18 cellular contexts compared by ENCODE assay signal in the genomic region with DNA sequence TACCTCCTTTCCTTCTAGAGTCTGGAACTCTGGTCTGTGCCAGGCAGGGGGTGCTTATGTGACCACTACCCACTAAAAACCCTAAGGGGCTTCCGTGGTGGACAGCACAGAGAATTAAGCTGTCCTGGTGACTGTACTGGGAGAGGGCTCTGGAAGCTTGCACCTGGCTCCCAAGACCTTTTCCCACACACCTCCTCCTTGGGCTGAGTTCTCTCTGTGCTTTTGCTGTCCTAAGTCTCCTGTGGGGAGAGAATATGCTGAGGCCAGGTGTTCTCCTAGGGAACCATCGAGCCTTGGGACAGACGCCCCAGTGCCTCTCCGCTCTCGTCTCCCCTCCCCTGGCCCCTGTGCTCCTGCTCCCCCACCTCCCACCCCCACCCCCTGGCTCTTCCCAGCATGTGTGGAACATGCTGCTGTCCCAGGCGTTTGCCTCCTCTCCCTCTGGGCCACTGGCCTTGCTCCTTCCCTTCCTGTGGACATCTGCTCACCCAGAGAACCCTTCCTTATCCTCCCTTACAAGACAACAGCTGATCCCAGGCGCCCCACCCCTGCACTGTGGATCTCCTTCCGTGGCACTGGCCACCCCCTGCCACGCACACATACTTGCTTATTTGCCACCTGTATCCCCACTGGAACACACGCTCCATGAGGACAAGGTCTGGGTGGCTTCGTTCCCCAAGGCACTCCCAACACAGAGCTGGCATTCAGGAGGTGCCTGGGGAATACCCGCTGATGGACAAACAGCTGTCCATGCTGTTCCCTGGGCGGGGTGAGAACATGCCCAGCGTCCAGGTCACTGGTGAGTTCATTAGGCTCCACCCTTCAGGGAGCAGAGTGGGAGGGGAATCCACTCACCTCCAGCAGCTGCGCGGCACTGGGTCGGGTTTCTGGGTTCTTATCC.
DNase-seq lines count a peak whose midpoint lies in the region; ATAC-seq, FAIRE-seq and TF ChIP-seq lines count a peak whose summit lies in the region.
"Had no signal": no experiment of that assay in that cellular context is flagged by ENCODE, and none has a peak within 500 bp of the region (broad histone marks: within the 10 kb centered on the region; RNA-seq: fewer than 3 reads in every experiment).

No MANE protein-coding gene starts in this region.

- no peak for TF ChIP-seq CTCF in RWPE1 (conservative IDR thresholded peaks at IDR 0.05; ENCODE audit: low read depth)
- no peak for TF ChIP-seq CTCF in esophagus muscularis mucosa (IDR thresholded peaks at IDR 0.05)
- TF ChIP-seq CTCF in pancreas (IDR thresholded peaks at IDR 0.05) = no peak

- H3K4me1 ChIP-seq in esophagus muscularis mucosa (peaks cover 40 to 60% (median 54%) of the 10 kb centered on the region in 4 donors), pancreas (peaks cover 0 to 9% (median 0%) of the 10 kb centered on the region in 3 donors)
- H3K4me1 ChIP-seq: prostate gland had no signal

- no peak overlapping the region for H3K4me3 ChIP-seq in esophagus muscularis mucosa
- no peak overlapping the region for H3K4me3 ChIP-seq in pancreas
- H3K4me3 ChIP-seq: K562, prostate gland had no signal

- H3K27ac Mint-ChIP-seq in T-helper 2 cell treated with Interferon-gamma antibody and Interleukin-4, amounts not matched to agents 5 μg/mL and 100 μg/mL, for 36 hours = peak overlapping the region; percentile 60

- H3K27me3 ChIP-seq in esophagus muscularis mucosa (no peaks in the 10 kb centered on the region), pancreas (no peaks in the 10 kb centered on the region)

- TF ChIP-seq EP300 in esophagus muscularis mucosa (IDR thresholded peaks at IDR 0.05) = no peak

- FAIRE-seq in pancreas (lab: Jason Lieb, UNC) = no peak
- FAIRE-seq: bronchial epithelial cell, K562 had no signal

- H3K4me3 Mint-ChIP-seq in T-helper 2 cell treated with Interferon-gamma antibody and Interleukin-4, amounts not matched to agents 5 μg/mL and 100 μg/mL, for 36 hours = no peak overlapping the region

- DNase-seq in T-helper 2 cell treated with Interferon-gamma antibody and Interleukin-4, amounts not matched to agents 5 μg/mL and 100 μg/mL, for 36 hours (ENCODE audit: low spot score) = no peak
- DNase-seq in T-helper 2 cell (no peak), RWPE1 (ENCODE audit: low spot score) (no peak), esophagus muscularis mucosa (ENCODE audit: extremely low spot score) (no peak), pancreas (no peak), NCI-H2171 (lab: John Stamatoyannopoulos, UW) (no peak), pons (ENCODE audit: low spot score) (no peak)
- DNase-seq: activated naive CD4-positive, alpha-beta T cell treated with Interleukin-2 at 50 U/mL for 16 hours; DMS79 treated with DMSO at 0.1 percent for 48 hours; NCI-H748 treated with DMSO at 0.1 percent for 48 hours; stimulated activated CD4-positive, alpha-beta T cell treated with anti-CD3 and anti-CD28 coated beads, Interleukin-12 subunit alpha, Interleukin-12 subunit beta, amount 100 ng/mL, for 4 hours; stimulated activated naive CD4-positive, alpha-beta T cell treated with Interleukin-2 at 50 U/mL for 16 hours had no signal

- CTCF ChIA-PET in RWPE1 (lab: Yijun Ruan, JAX) = interaction anchor here (0.6 to 3.9 kb wide), 4 partner anchors 17 to 188 kb away, joined by 3 to 36 read pairs (median 6); partner anchors contain the start of gene STK10

- 84% methylated on average over 12 of the region's 17 CpGs for WGBS in esophagus muscularis mucosa
- WGBS in pancreas, 2 donors = 49 to 50% methylated on average over 13 to 17 of the region's 17 CpGs

- H3K4me1 Mint-ChIP-seq in T-helper 2 cell treated with Interferon-gamma antibody and Interleukin-4, amounts not matched to agents 5 μg/mL and 100 μg/mL, for 36 hours (ENCODE audit: low read depth) = peaks cover 33% of the 10 kb centered on the region

- peaks cover 72% of the 10 kb centered on the region for H3K36me3 Mint-ChIP-seq in T-helper 2 cell treated with Interferon-gamma antibody and Interleukin-4, amounts not matched to agents 5 μg/mL and 100 μg/mL, for 36 hours (ENCODE audit: low read depth)

- POLR2A ChIA-PET in RWPE1 (lab: Yijun Ruan, JAX; ENCODE audit: low non-redundant PET) = no interaction called here

- H3K27ac ChIP-seq in RWPE1 (peak overlapping the region; percentile 91), esophagus muscularis mucosa (replicated peaks in 1 of 4) (peak overlapping the region; percentile 30 to 84 (median 71)), pancreas (no peak overlapping the region)
- H3K27ac ChIP-seq: 22Rv1, prostate gland had no signal

- H3K9me3 Mint-ChIP-seq in T-helper 2 cell treated with Interferon-gamma antibody and Interleukin-4, amounts not matched to agents 5 μg/mL and 100 μg/mL, for 36 hours = no peaks in the 10 kb centered on the region

- no peak for TF ChIP-seq POLR2A in esophagus muscularis mucosa (IDR thresholded peaks at IDR 0.05; ENCODE audit: low read depth)

- H3K36me3 ChIP-seq in esophagus muscularis mucosa (peaks cover 0 to 53% (median 24%) of the 10 kb centered on the region in 4 donors), pancreas (no peaks in the 10 kb centered on the region)
- H3K36me3 ChIP-seq: prostate gland had no signal

- H3K9me3 ChIP-seq in esophagus muscularis mucosa = no peaks in the 10 kb centered on the region
- no peaks in the 10 kb centered on the region for H3K9me3 ChIP-seq in pancreas
- H3K9me3 ChIP-seq: prostate gland had no signal

- H3K27me3 Mint-ChIP-seq in T-helper 2 cell treated with Interferon-gamma antibody and Interleukin-4, amounts not matched to agents 5 μg/mL and 100 μg/mL, for 36 hours (ENCODE audit: low read depth) = no peaks in the 10 kb centered on the region

- intact Hi-C loops in esophagus muscularis mucosa (cut with DNase I) (loop anchor here (5.0 kb wide), 1 partner anchor 177 kb away; the partner anchor contains the start of gene UBTD2), pancreas (cut with DNase I) (loop anchor here in 2 of 3 donors (5.0 to 10.0 kb wide), 3 partner anchors 82 to 190 kb away; partner anchors contain the start of gene STK10 (in 2 of the 2))

- ATAC-seq in pancreas = peak; percentile 17 to 56 (median 50)
- ATAC-seq in HG03565 (IDR thresholded peaks at IDR 0.05; ENCODE audit: unreplicated experiment) = no peak
- ATAC-seq: Panc1 had no signal

Comparison
In these comparisons a context has a peak if more than half of its experiments do, and no peak if none do; other contexts are left out.
1. H3K27ac ChIP-seq: peak in RWPE1 (single experiment) and esophagus muscularis mucosa (4 of 4); none in pancreas (0 of 4).